In the genomic region with DNA sequence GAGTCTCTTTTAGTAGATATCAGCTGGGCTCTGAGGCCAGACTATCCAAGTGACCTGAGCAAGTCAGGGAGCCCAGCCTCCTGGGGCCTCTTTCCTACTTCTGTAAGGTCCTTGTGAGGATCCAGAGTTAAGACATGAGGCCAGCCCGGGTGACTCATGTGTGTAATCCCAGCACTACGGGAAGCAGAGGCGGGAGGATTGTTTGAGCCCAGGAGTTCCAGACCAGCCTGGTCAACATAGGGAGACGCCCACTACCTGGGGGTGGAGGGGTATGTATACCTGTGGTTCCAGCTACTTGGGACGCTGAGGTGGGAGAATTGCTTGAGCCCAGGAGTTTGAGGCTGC, we compare ENCODE assay signal across 8 cellular contexts. TPM values are rescaled to one million over a fixed set of nuclear protein-coding genes. Genes with fewer than 3 reads are reported as not detected.
DNase-seq lines count a peak whose midpoint lies in the region; ATAC-seq lines count a peak whose summit lies in the region.

No MANE protein-coding gene starts in this region.

- H3K4me1 ChIP-seq in ACC112 (ENCODE audit: control insufficient read depth, insufficient read depth, low read length, unreplicated experiment) (peaks cover 10% of the 10 kb centered on the region), mucosa of stomach (ENCODE audit: control insufficient read depth, insufficient read depth, low read length) (peaks cover 11% of the 10 kb centered on the region)

- no peaks in the 10 kb centered on the region for H3K27me3 ChIP-seq in ACC112 (ENCODE audit: insufficient read depth, low read length)
- H3K27me3 ChIP-seq in mucosa of stomach (ENCODE audit: control insufficient read depth, insufficient read depth, low read length) = no peaks in the 10 kb centered on the region

- H3K9me3 ChIP-seq in mucosa of stomach (ENCODE audit: control insufficient read depth, low read length) = no peaks in the 10 kb centered on the region

- DNase-seq in dedifferentiated amniotic fluid mesenchymal stem cell (ENCODE audit: extremely low spot score) (peak; percentile 74), middle frontal gyrus (ENCODE audit: extremely low spot score, low spot score) (no peak), NCI-H526 (lab: John Stamatoyannopoulos, UW) (no peak), NCI-H1105 (lab: John Stamatoyannopoulos, UW) (no peak)

- ATAC-seq in HG02588 (IDR thresholded peaks at IDR 0.05; ENCODE audit: unreplicated experiment) = no peak

- H3K4me3 ChIP-seq in ACC112 (ENCODE audit: low read depth, low read length) (peak overlapping the region; percentile 75), mucosa of stomach (ENCODE audit: low read length) (no peak overlapping the region)

- peak overlapping the region in 3 of 4 donors; percentile 83 to 91 (median 87) for H3K4me3 Mint-ChIP-seq in IgD-negative memory B cell

- H3K4me1 Mint-ChIP-seq in IgD-negative memory B cell = peaks cover 6 to 7% (median 7%) of the 10 kb centered on the region in 3 donors

- H3K27ac ChIP-seq in ACC112 (ENCODE audit: low read depth, low read length) = no peak overlapping the region

- H3K79me2 ChIP-seq in ACC112 (ENCODE audit: control insufficient read depth, insufficient read depth, low read length, unreplicated experiment) = no peaks in the 10 kb centered on the region

- peaks cover 6% of the 10 kb centered on the region for H3K27me3 Mint-ChIP-seq in IgD-negative memory B cell

- H3K27ac Mint-ChIP-seq in IgD-negative memory B cell = peak overlapping the region in 1 of 3 donors; percentile 39

- H3K36me3 Mint-ChIP-seq in IgD-negative memory B cell = no peaks in the 10 kb centered on the region

- H3K36me3 ChIP-seq in ACC112 (ENCODE audit: insufficient read depth, low read length) (peaks cover 4% of the 10 kb centered on the region; the same call in 1 of the 2 replicates), mucosa of stomach (ENCODE audit: control insufficient read depth, insufficient read depth, low read length) (no peaks in the 10 kb centered on the region)

- H2AFZ ChIP-seq in ACC112 (ENCODE audit: low read length, unreplicated experiment) = peak overlapping the region; percentile 83

- no peaks in the 10 kb centered on the region for H3K9me3 Mint-ChIP-seq in IgD-negative memory B cell

- peak overlapping the region; percentile 50 for H3K9ac ChIP-seq in mucosa of stomach (ENCODE audit: low read length)

RNA-seq across cellular contexts. Expression of a gene that starts 36.9 kb away (rescaled TPM):
- polyA plus RNA-seq in IgD-negative memory B cell = 13.0 TPM

RNA-seq across cellular contexts. Expression of a gene that starts 43.2 kb away (rescaled TPM):
- 113 TPM for polyA plus RNA-seq in IgD-negative memory B cell

RNA-seq across cellular contexts. Expression of a gene that starts 54.9 kb away (rescaled TPM):
- not detected for polyA plus RNA-seq in IgD-negative memory B cell
